In genomic region chr10:932589-932988, GRCh38 we compare ENCODE assay signal across 9 cellular contexts. TPM values are rescaled to one million over a fixed set of nuclear protein-coding genes. Genes with fewer than 3 reads are reported as not detected.
DNase-seq lines count a peak whose midpoint lies in the region; ATAC-seq, FAIRE-seq and TF ChIP-seq lines count a peak whose summit lies in the region.
"Had no signal": no experiment of that assay in that cellular context is flagged by ENCODE, and none has a peak within 500 bp of the region (broad histone marks: within the 10 kb centered on the region; RNA-seq: fewer than 3 reads in every experiment).

No MANE protein-coding gene starts in this region.

- H3K9me3 ChIP-seq in T-helper 17 cell (ENCODE audit: control insufficient read depth, low read length, poor library complexity, severe bottlenecking) (no peaks in the 10 kb centered on the region), gastroesophageal sphincter (no peaks in the 10 kb centered on the region), skeletal muscle satellite cell (replicated peaks; ENCODE audit: low read length) (no peaks in the 10 kb centered on the region)

- ATAC-seq in T-helper 17 cell (no peak), gastroesophageal sphincter (no peak), GM18519 (IDR thresholded peaks at IDR 0.05; ENCODE audit: low FRiP score, unreplicated experiment) (no peak)

- H3K4me1 ChIP-seq in gastroesophageal sphincter (peaks cover 0 to 41% (median 11%) of the 10 kb centered on the region in 3 donors), skeletal muscle satellite cell (ENCODE audit: control insufficient read depth, insufficient read depth, low read length) (peaks cover 12% of the 10 kb centered on the region)

- H3K27me3 Mint-ChIP-seq in T-helper 17 cell, result no peaks in the 10 kb centered on the region

- TF ChIP-seq EP300 in gastroesophageal sphincter (IDR thresholded peaks at IDR 0.05), result no peak

- H3K4me1 Mint-ChIP-seq in T-helper 17 cell, result peaks cover 32% of the 10 kb centered on the region

- peak overlapping the region; percentile 9; the same call in 1 of the 2 replicates for H3K4me3 ChIP-seq in GM12865 (ENCODE audit: low read depth, low read length)
- peak overlapping the region; percentile 67 to 88 for H3K4me3 ChIP-seq in gastroesophageal sphincter
- no peak overlapping the region for H3K4me3 ChIP-seq in skeletal muscle satellite cell (ENCODE audit: low read length)

- H3K4me2 ChIP-seq in skeletal muscle satellite cell (ENCODE audit: low read length), result no peak overlapping the region

- TF ChIP-seq POLR2A in gastroesophageal sphincter (IDR thresholded peaks at IDR 0.05), result no peak

- peak overlapping the region; percentile 97 for H3K9ac ChIP-seq in skeletal muscle satellite cell (ENCODE audit: low read depth, low read length)

- WGBS in gastroesophageal sphincter (ENCODE audit: low coverage in 1 of 2), 2 donors, result no CpG with 5 or more reads among the region's 28 CpGs

- no peak for FAIRE-seq in RCC 7860 (lab: Jason Lieb, UNC)

- TF ChIP-seq CTCF in GM12865 (IDR thresholded peaks at IDR 0.05; ENCODE audit: insufficient read depth, low read depth, low read length, missing control alignments) (no peak), gastroesophageal sphincter (IDR thresholded peaks at IDR 0.05) (no peak), GM10266 (IDR thresholded peaks at IDR 0.05; ENCODE audit: control insufficient read depth, insufficient read depth, low read depth, missing control alignments) (no peak)

- no peak for DNase-seq in GM12865 (ENCODE audit: low read depth)
- no peak for DNase-seq in T-helper 17 cell
- no peak for DNase-seq in GM10266 (ENCODE audit: extremely low spot score)
- DNase-seq in NCI-H69 (lab: John Stamatoyannopoulos, UW), result no peak
- no peak for DNase-seq in RCC 7860 (ENCODE audit: low spot score)
- DNase-seq: NCI-H1092 treated with DMSO at 0.1 percent for 48 hours had no signal

- peak overlapping the region; percentile 56 for H3K27ac Mint-ChIP-seq in T-helper 17 cell

- H3K36me3 Mint-ChIP-seq in T-helper 17 cell (ENCODE audit: low read depth), result peaks cover 3% of the 10 kb centered on the region

- H3K4me3 Mint-ChIP-seq in T-helper 17 cell, result peak overlapping the region; percentile 78

- no peaks in the 10 kb centered on the region for H3K27me3 ChIP-seq in gastroesophageal sphincter
- no peaks in the 10 kb centered on the region for H3K27me3 ChIP-seq in skeletal muscle satellite cell (ENCODE audit: control insufficient read depth, insufficient read depth, low read length)

- peak overlapping the region; percentile 92 to 99 (median 98) for H3K27ac ChIP-seq in gastroesophageal sphincter

- no peaks in the 10 kb centered on the region for H3K36me3 ChIP-seq in gastroesophageal sphincter
- no peaks in the 10 kb centered on the region for H3K36me3 ChIP-seq in skeletal muscle satellite cell (ENCODE audit: insufficient read depth, low read length)

RNA-seq across cellular contexts. Expression of gene LARP4B, which starts 1.1 kb away (rescaled TPM):
- total RNA-seq in T-helper 17 cell, result 10 to 100 TPM; 59.4 to 72.9 TPM
- 10 to 100 TPM; 24.9 to 47.5 (median 35.2) TPM for total RNA-seq in gastroesophageal sphincter
- total RNA-seq in skeletal muscle satellite cell (2012; rRNA removed), result 38.2 and 41.1 TPM in 2 replicates

RNA-seq across cellular contexts. Expression of gene GTPBP4, which starts 55.6 kb away (rescaled TPM):
- 10 to 100 TPM; 44.4 to 52.7 TPM for total RNA-seq in T-helper 17 cell
- 10 to 100 TPM; 16.0 to 31.5 (median 21.5) TPM for total RNA-seq in gastroesophageal sphincter
- total RNA-seq in skeletal muscle satellite cell (2012; rRNA removed), result 35.6 and 48.4 TPM in 2 replicates
